Comparison of ENCODE assay signal across 34 cellular contexts in the genomic region with DNA sequence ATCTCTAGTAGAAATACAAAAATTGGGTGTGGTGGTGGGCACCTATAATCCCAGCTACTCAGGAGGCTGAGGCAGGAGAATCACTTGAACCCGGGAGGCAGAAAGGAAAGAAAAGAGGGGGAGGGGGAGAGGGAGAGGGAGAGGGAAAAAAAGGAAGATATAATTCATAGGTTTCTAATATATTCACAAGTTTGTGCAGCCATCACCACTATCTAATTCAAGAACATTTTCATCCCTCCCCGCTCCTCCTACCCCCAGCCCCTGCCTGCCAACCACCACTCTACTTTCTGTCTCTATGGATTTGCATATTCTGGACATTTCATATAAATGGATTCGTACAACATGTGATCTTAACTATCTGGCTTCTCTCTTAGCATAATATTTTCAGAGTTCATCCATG.
"Had no signal": no experiment of that assay in that cellular context is flagged by ENCODE, and none has a peak within 500 bp of the region (broad histone marks: within the 10 kb centered on the region; RNA-seq: fewer than 3 reads in every experiment).

No MANE protein-coding gene starts in this region.

- ATAC-seq: activated naive CD4-positive, alpha-beta T cell treated with anti-CD3 and anti-CD28 coated beads, Interleukin-2, amount 50 U/mL, for 72 hours; activated naive CD8-positive, alpha-beta T cell treated with anti-CD3 and anti-CD28 coated beads, Interleukin-2, amount 50 U/mL, for 24 hours; activated T-cell treated with anti-CD3 and anti-CD28 coated beads, Interleukin-2, amount 50 U/mL, for 4 hours; activated T-cell treated with anti-CD3 and anti-CD28 coated beads, Interleukin-2, amount 50 U/mL, for 72 hours; activated T-helper 17 cell treated with anti-CD3 and anti-CD28 coated beads, Interleukin-2, amount 50 U/mL, for 72 hours; body of pancreas had no signal

- DNase-seq: activated effector memory CD4-positive, alpha-beta T cell treated with anti-CD3 and anti-CD28 coated beads, Interleukin-2, amount 50 U/mL, for 16 hours; activated effector memory CD4-positive, alpha-beta T cell treated with Interleukin-2 at 50 U/mL for 16 hours; activated gamma-delta T cell; activated gamma-delta T cell treated with Interleukin-2 at 50 U/mL for 16 hours; activated naive CD4-positive, alpha-beta T cell; activated naive CD4-positive, alpha-beta T cell treated with anti-CD3 and anti-CD28 coated beads for 36 hours; activated naive CD4-positive, alpha-beta T cell treated with anti-CD3 and anti-CD28 coated beads, Interleukin-2, amount 10 ng/mL, durations not matched to agents 7 days and 5 days; activated naive CD4-positive, alpha-beta T cell treated with anti-CD3 and anti-CD28 coated beads, Interleukin-2, amount 50 U/mL, for 16 hours; activated naive CD4-positive, alpha-beta T cell treated with Interleukin-2 at 50 U/mL for 16 hours; activated naive CD8-positive, alpha-beta T cell treated with anti-CD3 and anti-CD28 coated beads for 36 hours; activated naive CD8-positive, alpha-beta T cell treated with anti-CD3 and anti-CD28 coated beads, Interleukin-2, amount 10 ng/mL, durations not matched to agents 7 days and 5 days; activated naive CD8-positive, alpha-beta T cell treated with anti-CD3 and anti-CD28 coated beads, Interleukin-2, amount 50 U/mL, for 24 hours; activated T-cell treated with anti-CD3 and anti-CD28 coated beads, Interleukin-2, amount 50 U/mL, for 1 hour; activated T-cell treated with anti-CD3 and anti-CD28 coated beads, Interleukin-2, amount 50 U/mL, for 24 hours; activated T-cell treated with anti-CD3 and anti-CD28 coated beads, Interleukin-2, amount 50 U/mL, for 4 hours; activated T-cell treated with anti-CD3 and anti-CD28 coated beads, Interleukin-2, amount 50 U/mL, for 48 hours; activated T-cell treated with anti-CD3 and anti-CD28 coated beads, Interleukin-2, amount 50 U/mL, for 72 hours; adrenal gland; amniotic stem cell; amygdala; anterior cingulate cortex; aorta; body of pancreas; brain microvascular endothelial cell; caudate nucleus; central memory CD4-positive, alpha-beta T cell; cerebellar nuclear complex had no signal

- H3K27me3 ChIP-seq: adrenal gland, ascending aorta, body of pancreas, brain microvascular endothelial cell, breast epithelium, cardiac muscle cell had no signal

- FAIRE-seq: astrocyte, bronchial epithelial cell had no signal

- H3K4me3 ChIP-seq: adrenal gland, ascending aorta, body of pancreas, breast epithelium, cardiac muscle cell had no signal

- H3K9me3 ChIP-seq: adrenal gland, ascending aorta, body of pancreas, breast epithelium had no signal

- H3K27ac ChIP-seq: adrenal gland, ascending aorta, body of pancreas, brain microvascular endothelial cell, breast epithelium, cardiac muscle cell had no signal

- H3K36me3 ChIP-seq: adrenal gland, ascending aorta, brain microvascular endothelial cell, breast epithelium, cardiac muscle cell had no signal

- H3K4me1 ChIP-seq: adrenal gland, ascending aorta, breast epithelium had no signal
